ENCODE assay signal across 8 cellular contexts in genomic region chr6:2990932-2991506, GRCh38. TPM values are rescaled to one million over a fixed set of nuclear protein-coding genes. Genes with fewer than 3 reads are reported as not detected.
A peak's percentile ranks its signal among the peaks of the same experiment; 100 is the strongest.
DNase-seq lines count a peak whose midpoint lies in the region; ATAC-seq lines count a peak whose summit lies in the region.

No MANE protein-coding gene starts in this region.

- ATAC-seq in activated T-helper 17 cell treated with anti-CD3 and anti-CD28 coated beads, Interleukin-2, amount 50 U/mL, for 72 hours (replicated peaks): no peak
- ATAC-seq in stimulated activated naive B cell treated with anti-CD40 and anti-IgM and Interleukin-4, amounts not matched to agents 10 μg/mL and 1 μg/mL and 100 μg/mL, for 72 hours (replicated peaks): no peak
- no peak for ATAC-seq in GM19395 (IDR thresholded peaks at IDR 0.05; ENCODE audit: unreplicated experiment)

- H3K27ac Mint-ChIP-seq in activated T-helper 17 cell treated with anti-CD3 and anti-CD28 coated beads, Interleukin-2, amount 50 U/mL, for 72 hours: peak overlapping the region; percentile 95
- peak overlapping the region; percentile 97 for H3K27ac Mint-ChIP-seq in stimulated activated naive B cell treated with anti-CD40 and anti-IgM and Interleukin-4, amounts not matched to agents 10 μg/mL and 1 μg/mL and 100 μg/mL, for 72 hours

- peak overlapping the region; percentile 99 for H3K27ac ChIP-seq in iPS-18a (ENCODE audit: low read length)

- H3K27me3 ChIP-seq in iPS-18a (ENCODE audit: control insufficient read depth, insufficient read depth, low read length): no peaks in the 10 kb centered on the region

- H3K9me3 Mint-ChIP-seq in activated T-helper 17 cell treated with anti-CD3 and anti-CD28 coated beads, Interleukin-2, amount 50 U/mL, for 72 hours: no peaks in the 10 kb centered on the region
- no peaks in the 10 kb centered on the region for H3K9me3 Mint-ChIP-seq in stimulated activated naive B cell treated with anti-CD40 and anti-IgM and Interleukin-4, amounts not matched to agents 10 μg/mL and 1 μg/mL and 100 μg/mL, for 72 hours

- no peaks in the 10 kb centered on the region for H3K27me3 Mint-ChIP-seq in activated T-helper 17 cell treated with anti-CD3 and anti-CD28 coated beads, Interleukin-2, amount 50 U/mL, for 72 hours
- no peaks in the 10 kb centered on the region for H3K27me3 Mint-ChIP-seq in stimulated activated naive B cell treated with anti-CD40 and anti-IgM and Interleukin-4, amounts not matched to agents 10 μg/mL and 1 μg/mL and 100 μg/mL, for 72 hours

- peaks cover 23% of the 10 kb centered on the region for H3K4me1 ChIP-seq in iPS-18a (ENCODE audit: control insufficient read depth, low read depth, low read length)

- peaks cover 9% of the 10 kb centered on the region for H3K4me1 Mint-ChIP-seq in activated T-helper 17 cell treated with anti-CD3 and anti-CD28 coated beads, Interleukin-2, amount 50 U/mL, for 72 hours
- peaks cover 14 to 23% of the 10 kb centered on the region in 2 donors for H3K4me1 Mint-ChIP-seq in stimulated activated naive B cell treated with anti-CD40 and anti-IgM and Interleukin-4, amounts not matched to agents 10 μg/mL and 1 μg/mL and 100 μg/mL, for 72 hours

- DNase-seq in DMS79 treated with DMSO at 0.1 percent for 48 hours (lab: John Stamatoyannopoulos, UW) (peak; percentile 10), DMS79 (lab: John Stamatoyannopoulos, UW) (no peak)
- DNase-seq in stimulated activated naive B cell treated with anti-CD40 and anti-IgM and Interleukin-4, amounts not matched to agents 10 μg/mL and 1 μg/mL and 100 μg/mL, for 72 hours: no peak
- DNase-seq in stimulated activated CD4-positive, alpha-beta T cell treated with anti-CD3 and anti-CD28 coated beads, Interleukin-4, amount 100 ng/mL, for 24 hours: no peak
- DNase-seq in stimulated activated CD4-positive, alpha-beta T cell treated with anti-CD3 and anti-CD28 coated beads, Interleukin-2, amount 100 ng/mL, for 48 hours: no peak

- no peaks in the 10 kb centered on the region for H3K9me3 ChIP-seq in iPS-18a (ENCODE audit: control insufficient read depth, low read depth, low read length)

- peaks cover 7% of the 10 kb centered on the region for H3K36me3 Mint-ChIP-seq in activated T-helper 17 cell treated with anti-CD3 and anti-CD28 coated beads, Interleukin-2, amount 50 U/mL, for 72 hours (ENCODE audit: low read depth)
- no peaks in the 10 kb centered on the region for H3K36me3 Mint-ChIP-seq in stimulated activated naive B cell treated with anti-CD40 and anti-IgM and Interleukin-4, amounts not matched to agents 10 μg/mL and 1 μg/mL and 100 μg/mL, for 72 hours

- H3K4me3 Mint-ChIP-seq in activated T-helper 17 cell treated with anti-CD3 and anti-CD28 coated beads, Interleukin-2, amount 50 U/mL, for 72 hours: peak overlapping the region; percentile 86
- H3K4me3 Mint-ChIP-seq in stimulated activated naive B cell treated with anti-CD40 and anti-IgM and Interleukin-4, amounts not matched to agents 10 μg/mL and 1 μg/mL and 100 μg/mL, for 72 hours: peak overlapping the region; percentile 90 to 93

- H3K4me3 ChIP-seq in iPS-18a (ENCODE audit: low read length): no peak overlapping the region

- H3K36me3 ChIP-seq in iPS-18a (ENCODE audit: control insufficient read depth, low read depth, low read length): no peaks in the 10 kb centered on the region

- peak overlapping the region; percentile 93 for H3K9ac ChIP-seq in iPS-18a (ENCODE audit: low read length)

RNA-seq across cellular contexts. Expression of gene NQO2, which starts 8.7 kb away (rescaled TPM):
- total RNA-seq in activated T-helper 17 cell treated with anti-CD3 and anti-CD28 coated beads, Interleukin-2, amount 50 U/mL, for 72 hours: 10 to 100 TPM; 25.1 to 29.3 TPM

RNA-seq across cellular contexts. Expression of gene SERPINB6, which starts 19.7 kb away (rescaled TPM):
- 10 to 100 TPM; 22.1 to 26.0 TPM for total RNA-seq in activated T-helper 17 cell treated with anti-CD3 and anti-CD28 coated beads, Interleukin-2, amount 50 U/mL, for 72 hours
